ENCODE assay signal across 15 cellular contexts in genomic region chr15:85871545-85871944, GRCh38.
"Had no signal": no experiment of that assay in that cellular context is flagged by ENCODE, and none has a peak within 500 bp of the region (broad histone marks: within the 10 kb centered on the region; RNA-seq: fewer than 3 reads in every experiment).

No MANE protein-coding gene starts in this region.

- H3K4me1 Mint-ChIP-seq: activated B cell treated with CpG ODN at 0.5 μM for 24 hours; activated CD4-positive, alpha-beta T cell treated with anti-CD3 and anti-CD28 coated beads, Interleukin-2, amount 10 ng/mL, durations not matched to agents 24 days and 14 days; activated naive CD4-positive, alpha-beta T cell treated with anti-CD3 and anti-CD28 coated beads, Interleukin-2, amount 10 ng/mL, durations not matched to agents 7 days and 5 days; natural killer cell had no signal

- H3K27ac Mint-ChIP-seq: activated B cell treated with CpG ODN at 0.5 μM for 24 hours; activated CD4-positive, alpha-beta T cell treated with anti-CD3 and anti-CD28 coated beads, Interleukin-2, amount 10 ng/mL, durations not matched to agents 24 days and 14 days; activated naive CD4-positive, alpha-beta T cell treated with anti-CD3 and anti-CD28 coated beads, Interleukin-2, amount 10 ng/mL, durations not matched to agents 7 days and 5 days had no signal

- H3K36me3 Mint-ChIP-seq: activated naive CD4-positive, alpha-beta T cell treated with anti-CD3 and anti-CD28 coated beads, Interleukin-2, amount 10 ng/mL, durations not matched to agents 7 days and 5 days; immature natural killer cell; natural killer cell had no signal

- H3K4me3 Mint-ChIP-seq: activated B cell treated with CpG ODN at 0.5 μM for 24 hours; activated CD4-positive, alpha-beta T cell treated with anti-CD3 and anti-CD28 coated beads, Interleukin-2, amount 10 ng/mL, durations not matched to agents 24 days and 14 days; activated naive CD4-positive, alpha-beta T cell treated with anti-CD3 and anti-CD28 coated beads, Interleukin-2, amount 10 ng/mL, durations not matched to agents 7 days and 5 days; immature natural killer cell; natural killer cell had no signal

- DNase-seq: activated B cell treated with CpG ODN at 0.5 μM for 24 hours; activated CD4-positive, alpha-beta T cell treated with anti-CD3 and anti-CD28 coated beads, Interleukin-2, amount 10 ng/mL, durations not matched to agents 24 days and 14 days; activated CD8-positive, alpha-beta memory T cell treated with anti-CD3 and anti-CD28 coated beads for 24 hours; activated naive CD4-positive, alpha-beta T cell treated with anti-CD3 and anti-CD28 coated beads, Interleukin-2, amount 10 ng/mL, durations not matched to agents 7 days and 5 days; activated T-cell treated with anti-CD3 and anti-CD28 coated beads for 4 hours; dermis blood vessel endothelial cell; head of caudate nucleus; natural killer cell; stimulated activated CD4-positive, alpha-beta T cell treated with anti-CD3 and anti-CD28 coated beads, Interleukin-1b, Interleukin-23, amount 100 ng/mL, for 48 hours; thyroid gland had no signal

- FAIRE-seq: astrocyte, bronchial epithelial cell, frontal cortex, TTC549 had no signal

- H3K9me3 Mint-ChIP-seq: activated B cell treated with CpG ODN at 0.5 μM for 24 hours; activated CD4-positive, alpha-beta T cell treated with anti-CD3 and anti-CD28 coated beads, Interleukin-2, amount 10 ng/mL, durations not matched to agents 24 days and 14 days; activated naive CD4-positive, alpha-beta T cell treated with anti-CD3 and anti-CD28 coated beads, Interleukin-2, amount 10 ng/mL, durations not matched to agents 7 days and 5 days; immature natural killer cell; natural killer cell had no signal
